Comparison of ENCODE assay signal across 9 cellular contexts in genomic region chr2:241880311-241881073, GRCh38. TPM values are rescaled to one million over a fixed set of nuclear protein-coding genes. Genes with fewer than 3 reads are reported as not detected.
DNase-seq lines count a peak whose midpoint lies in the region; ATAC-seq, FAIRE-seq and TF ChIP-seq lines count a peak whose summit lies in the region.
"Had no signal": no experiment of that assay in that cellular context is flagged by ENCODE, and none has a peak within 500 bp of the region (broad histone marks: within the 10 kb centered on the region; RNA-seq: fewer than 3 reads in every experiment).

No MANE protein-coding gene starts in this region.

- no TSS peak for BruUV-seq in MCF 10A (replicated peaks; lab: Mats Ljungman, UMichigan)

- H3K27me3 Mint-ChIP-seq in MCF 10A (ENCODE audit: insufficient read depth, unreplicated experiment): no peaks in the 10 kb centered on the region

- H3K9ac ChIP-seq in HUES64 (ENCODE audit: low read depth, low read length): peak overlapping the region; percentile 63

- no peaks in the 10 kb centered on the region for H3K4me1 Mint-ChIP-seq in MCF 10A (ENCODE audit: insufficient read depth, unreplicated experiment)

- H3K27ac ChIP-seq in A549: peak overlapping the region; percentile 80 to 91
- peak overlapping the region; percentile 78 for H3K27ac ChIP-seq in HUES64 (ENCODE audit: low read depth, low read length)

- no peak for TF ChIP-seq RAD21 in A549 (conservative IDR thresholded peaks at IDR 0.05 in 1 of 2, IDR thresholded peaks at IDR 0.05 in 1 of 2)

- no peaks in the 10 kb centered on the region for H3K9me3 ChIP-seq in A549
- H3K9me3 ChIP-seq in HUES64 (ENCODE audit: insufficient read depth, low read depth, low read length): no peaks in the 10 kb centered on the region
- H3K9me3 ChIP-seq in mononuclear cell (ENCODE audit: low read depth, low read length): no peaks in the 10 kb centered on the region

- H3K4me3 ChIP-seq in A549 (peak overlapping the region; percentile 75), HUES64 (ENCODE audit: low read length) (peak overlapping the region; percentile 75), mononuclear cell (ENCODE audit: low read length) (peak overlapping the region; percentile 55)

- TF ChIP-seq CTCF in A549 (IDR thresholded peaks at IDR 0.05): no peak
- TF ChIP-seq CTCF in MCF 10A (IDR thresholded peaks at IDR 0.05; ENCODE audit: unreplicated experiment): no peak

- POLR2A ChIA-PET in A549 (lab: Yijun Ruan, JAX) (no interaction called here), MCF 10A (lab: Yijun Ruan, JAX) (interaction anchor here (0.6 kb wide), 1 partner anchor 315 kb away, joined by 4 read pairs; no protein-coding TSS in a partner anchor)

- H3K4me1 ChIP-seq in A549 (peaks cover 10% of the 10 kb centered on the region; the same call in 2 of the 3 replicates), HUES64 (ENCODE audit: insufficient read depth, low read length) (peaks cover 18% of the 10 kb centered on the region), mononuclear cell (ENCODE audit: insufficient read depth, low read length) (peaks cover 23% of the 10 kb centered on the region)

- H3K36me3 Mint-ChIP-seq in MCF 10A (ENCODE audit: insufficient read depth, unreplicated experiment): peaks cover 7% of the 10 kb centered on the region

- H3K27ac Mint-ChIP-seq in MCF 10A (ENCODE audit: low read depth, unreplicated experiment): no peak overlapping the region

- TF ChIP-seq POLR2A in A549 (IDR thresholded peaks at IDR 0.05; ENCODE audit: low read length): no peak

- FAIRE-seq in A549 (lab: Jason Lieb, UNC): no peak

- no peaks in the 10 kb centered on the region for H3K36me3 ChIP-seq in HUES64 (ENCODE audit: insufficient read depth, low read length)

- no peaks in the 10 kb centered on the region for H3K27me3 ChIP-seq in HUES64 (ENCODE audit: insufficient read depth, low read length)
- H3K27me3 ChIP-seq in mononuclear cell (ENCODE audit: insufficient read depth, low read length): no peaks in the 10 kb centered on the region

- no peak for TF ChIP-seq EP300 in A549 (IDR thresholded peaks at IDR 0.05)

- H3K9me3 Mint-ChIP-seq in MCF 10A (ENCODE audit: unreplicated experiment): no peaks in the 10 kb centered on the region

- no peak for DNase-seq in A549 (ENCODE audit: low read depth in 1 of 2, low spot score in 1 of 2)
- no peak for DNase-seq in MCF 10A (ENCODE audit: unreplicated experiment)
- DNase-seq in occipital lobe (lab: John Stamatoyannopoulos, UW): no peak
- DNase-seq in NCI-H446 (lab: John Stamatoyannopoulos, UW): no peak
- DNase-seq: activated CD4-positive, CD25-positive, alpha-beta regulatory T cell treated with anti-CD3 and anti-CD28 coated beads, Interleukin-2, amount 50 U/mL, for 72 hours had no signal

- intact Hi-C loops in MCF 10A (cut with micrococcal nuclease): no loop called here

- ATAC-seq in A549 (no peak), GM21367 (IDR thresholded peaks at IDR 0.05; ENCODE audit: unreplicated experiment) (no peak), GM21786 (IDR thresholded peaks at IDR 0.05; ENCODE audit: unreplicated experiment) (no peak)

- CTCF ChIA-PET in A549 (lab: Yijun Ruan, JAX): interaction anchor here (2.2 to 2.5 kb wide), 2 partner anchors 13 to 145 kb away, joined by 18 to 28 read pairs; partner anchors contain the start of genes D2HGDH and RTP5
- CTCF ChIA-PET in MCF 10A (lab: Yijun Ruan, JAX): no interaction called here

- H3K4me3 Mint-ChIP-seq in MCF 10A (ENCODE audit: unreplicated experiment): peak overlapping the region; percentile 75

- peak overlapping the region; percentile 85 for H3K4me2 ChIP-seq in A549

- WGBS in A549 (ENCODE audit: missing lambda C conversion rate): 87% methylated on average over 12 of the region's 16 CpGs
- WGBS in HUES64: 88% methylated on average over 15 of the region's 16 CpGs

TF ChIP-seq in A549, 52 proteins besides CTCF, POLR2A, EP300 and RAD21:
- TF ChIP-seq MYC (IDR thresholded peaks at IDR 0.05; ENCODE audit: borderline replicate concordance, low read length) (no peak), ESRRA (IDR thresholded peaks at IDR 0.05; ENCODE audit: borderline replicate concordance, low read length) (no peak), CHD2 (IDR thresholded peaks at IDR 0.05; ENCODE audit: low read length, partially characterized antibody) (no peak), HOXB5 (CRISPR knock-in tag; IDR thresholded peaks at IDR 0.05) (no peak), FOSL2 (IDR thresholded peaks at IDR 0.05) (no peak), FOSL2 (CRISPR knock-in tag; IDR thresholded peaks at IDR 0.05) (no peak), BHLHE40 (IDR thresholded peaks at IDR 0.05; ENCODE audit: low read depth, low read length) (no peak), ZFP36 (IDR thresholded peaks at IDR 0.05; ENCODE audit: borderline replicate concordance, partially characterized antibody) (no peak), CBX2 (IDR thresholded peaks at IDR 0.05; ENCODE audit: borderline replicate concordance, low read depth) (no peak), CBX8 (IDR thresholded peaks at IDR 0.05) (no peak), SMC3 (IDR thresholded peaks at IDR 0.05) (no peak), ZC3H11A (IDR thresholded peaks at IDR 0.05) (no peak), TFCP2L1 (CRISPR knock-in tag; IDR thresholded peaks at IDR 0.05) (no peak), HEYL (CRISPR knock-in tag; IDR thresholded peaks at IDR 0.05) (no peak), BCL3 (IDR thresholded peaks at IDR 0.05) (no peak), ZSCAN20 (CRISPR knock-in tag; IDR thresholded peaks at IDR 0.05) (no peak), CEBPB (IDR thresholded peaks at IDR 0.05) (no peak), NR3C1 (IDR thresholded peaks at IDR 0.05) (no peak), RNF2 (IDR thresholded peaks at IDR 0.05; ENCODE audit: borderline replicate concordance, low read depth) (no peak)

RNA-seq across cellular contexts. Expression of gene RTP5, which starts 11.0 kb away (rescaled TPM):
- polyA plus RNA-seq in A549 (2011; rRNA removed): not detected in 2 replicates
- polyA plus RNA-seq in A549 (2012; cell fraction: cytosol; rRNA removed): not detected in 2 replicates
- not detected in 2 replicates for polyA plus RNA-seq in A549 (2012; cell fraction: nucleus; rRNA removed)
- not detected in 3 replicates for polyA plus RNA-seq in A549 (2017; fragmentation: RNase III; extraction: RNeasy Plus Mini Kit Qiagen cat#74134 plus additional on column Dnase treatment)
- not detected in 2 replicates for polyA minus RNA-seq in A549 (2011; rRNA and poly(A)+ RNA removed)
- not detected for polyA plus RNA-seq in HUES64 (2013, experiment 1 of 2)
- not detected for polyA plus RNA-seq in HUES64 (2013, experiment 2 of 2)
- total RNA-seq in MCF 10A (2022): not detected in 2 replicates
- total RNA-seq in mononuclear cell: 0.21 TPM
- 2.5 TPM for total RNA-seq in occipital lobe

RNA-seq across cellular contexts. Expression of gene PDCD1, which starts 21.8 kb away (rescaled TPM):
- polyA plus RNA-seq in A549 (2011; rRNA removed): not detected in 2 replicates
- polyA plus RNA-seq in A549 (2012; cell fraction: cytosol; rRNA removed): not detected in 2 replicates
- polyA plus RNA-seq in A549 (2012; cell fraction: nucleus; rRNA removed): not detected in 2 replicates
- polyA plus RNA-seq in A549 (2017; fragmentation: RNase III; extraction: RNeasy Plus Mini Kit Qiagen cat#74134 plus additional on column Dnase treatment): not detected in 3 replicates
- polyA minus RNA-seq in A549 (2011; rRNA and poly(A)+ RNA removed): not detected in 2 replicates
- polyA plus RNA-seq in HUES64 (2013, experiment 1 of 2): 0.45 TPM
- polyA plus RNA-seq in HUES64 (2013, experiment 2 of 2): 1.1 TPM
- not detected in 2 replicates for total RNA-seq in MCF 10A (2022)
- total RNA-seq in mononuclear cell: 2.0 TPM
- total RNA-seq in occipital lobe: not detected
